Comparison of ENCODE assay signal across 24 cellular contexts in genomic region chr16:25568991-25569390, GRCh38.
"Had no signal": no experiment of that assay in that cellular context is flagged by ENCODE, and none has a peak within 500 bp of the region (broad histone marks: within the 10 kb centered on the region; RNA-seq: fewer than 3 reads in every experiment).

No MANE protein-coding gene starts in this region.

- H3K27ac Mint-ChIP-seq: immature natural killer cell; nephron progenitor cell; stimulated activated memory B cell treated with anti-CD40 and anti-IgM and Interleukin-4, amounts not matched to agents 10 μg/mL and 1 μg/mL and 100 μg/mL, for 72 hours; stimulated activated naive CD8-positive, alpha-beta T cell treated with anti-CD3 and anti-CD28 coated beads, Interleukin-15, Interleukin-2, amounts not matched to agents 100 ng/mL and 50 ng/mL, for 24 hours had no signal

- H3K27me3 Mint-ChIP-seq: stimulated activated memory B cell treated with anti-CD40 and anti-IgM and Interleukin-4, amounts not matched to agents 10 μg/mL and 1 μg/mL and 100 μg/mL, for 72 hours had no signal

- H3K4me1 ChIP-seq: gastrocnemius medialis, prostate gland, spleen, tibial artery, upper lobe of right lung, vagina had no signal

- H3K9me3 Mint-ChIP-seq: nephron progenitor cell; stimulated activated naive CD8-positive, alpha-beta T cell treated with anti-CD3 and anti-CD28 coated beads, Interleukin-15, Interleukin-2, amounts not matched to agents 100 ng/mL and 50 ng/mL, for 24 hours had no signal

- FAIRE-seq: endometrium had no signal

- H3K4me1 Mint-ChIP-seq: immature natural killer cell; naive thymus-derived CD4-positive, alpha-beta T cell; nephron progenitor cell; stimulated activated memory B cell treated with anti-CD40 and anti-IgM and Interleukin-4, amounts not matched to agents 10 μg/mL and 1 μg/mL and 100 μg/mL, for 72 hours had no signal

- H3K9me3 ChIP-seq: gastrocnemius medialis, prostate gland, tibial artery, upper lobe of right lung, vagina had no signal

- H3K36me3 ChIP-seq: gastrocnemius medialis, prostate gland, spleen, tibial artery, upper lobe of right lung, vagina had no signal

- H3K36me3 Mint-ChIP-seq: immature natural killer cell; naive thymus-derived CD4-positive, alpha-beta T cell; stimulated activated memory B cell treated with anti-CD40 and anti-IgM and Interleukin-4, amounts not matched to agents 10 μg/mL and 1 μg/mL and 100 μg/mL, for 72 hours had no signal

- H3K9ac ChIP-seq: parathyroid adenoma had no signal

- ATAC-seq: gastrocnemius medialis; left colon; left ventricle myocardium superior; naive thymus-derived CD4-positive, alpha-beta T cell; sciatic nerve; stimulated activated memory B cell treated with anti-CD40 and anti-IgM and Interleukin-4, amounts not matched to agents 10 μg/mL and 1 μg/mL and 100 μg/mL, for 72 hours; upper lobe of right lung had no signal

- H3K4me3 Mint-ChIP-seq: immature natural killer cell; naive thymus-derived CD4-positive, alpha-beta T cell; nephron progenitor cell; stimulated activated memory B cell treated with anti-CD40 and anti-IgM and Interleukin-4, amounts not matched to agents 10 μg/mL and 1 μg/mL and 100 μg/mL, for 72 hours; stimulated activated naive CD8-positive, alpha-beta T cell treated with anti-CD3 and anti-CD28 coated beads, Interleukin-15, Interleukin-2, amounts not matched to agents 100 ng/mL and 50 ng/mL, for 24 hours had no signal

- H3K27me3 ChIP-seq: dorsolateral prefrontal cortex, gastrocnemius medialis, spleen, tibial artery, upper lobe of right lung, vagina had no signal

- H3K27ac ChIP-seq: dorsolateral prefrontal cortex, gastrocnemius medialis, parathyroid adenoma, prostate gland, spleen, tibial artery, upper lobe of right lung, vagina had no signal

- H3K4me3 ChIP-seq: dorsolateral prefrontal cortex, gastrocnemius medialis, prostate gland, spleen, tibial artery, upper lobe of right lung, vagina had no signal

- DNase-seq: cortex of kidney; dorsolateral prefrontal cortex; effector memory CD4-positive, alpha-beta T cell; gastrocnemius medialis; immature natural killer cell; left colon; left ventricle myocardium superior; mesendoderm; naive thymus-derived CD4-positive, alpha-beta T cell; nephron progenitor cell; retina; spleen; stimulated activated CD4-positive, alpha-beta T cell treated with anti-CD3 and anti-CD28 coated beads, Interleukin-15, amount 100 ng/mL, for 24 hours; stimulated activated CD4-positive, alpha-beta T cell treated with anti-CD3 and anti-CD28 coated beads, Interleukin-1b, Interleukin-23, amount 100 ng/mL, for 48 hours; stimulated activated CD4-positive, alpha-beta T cell treated with anti-CD3 and anti-CD28 coated beads, Interleukin-4, amount 100 ng/mL, for 24 hours; tibial artery; upper lobe of right lung had no signal
